Comparison of ENCODE assay signal across 1 cellular context in genomic region chr1:211648336-211648735, GRCh38.
TF ChIP-seq lines count a peak whose summit lies in the region.

No MANE protein-coding gene starts in this region.

TF ChIP-seq in A549, 52 proteins besides CTCF, POLR2A, EP300 and RAD21 (continued from another document):
- no peak for TF ChIP-seq PHF8 (IDR thresholded peaks at IDR 0.05; ENCODE audit: borderline replicate concordance, low read depth)
- TF ChIP-seq ELK1 (IDR thresholded peaks at IDR 0.05; ENCODE audit: low read depth, low read length) = no peak
- TF ChIP-seq HDAC2 (IDR thresholded peaks at IDR 0.05) = no peak
- no peak for TF ChIP-seq BHLHE40 (IDR thresholded peaks at IDR 0.05; ENCODE audit: low read depth, low read length)
